ENCODE assay signal across 9 cellular contexts in the genomic region with DNA sequence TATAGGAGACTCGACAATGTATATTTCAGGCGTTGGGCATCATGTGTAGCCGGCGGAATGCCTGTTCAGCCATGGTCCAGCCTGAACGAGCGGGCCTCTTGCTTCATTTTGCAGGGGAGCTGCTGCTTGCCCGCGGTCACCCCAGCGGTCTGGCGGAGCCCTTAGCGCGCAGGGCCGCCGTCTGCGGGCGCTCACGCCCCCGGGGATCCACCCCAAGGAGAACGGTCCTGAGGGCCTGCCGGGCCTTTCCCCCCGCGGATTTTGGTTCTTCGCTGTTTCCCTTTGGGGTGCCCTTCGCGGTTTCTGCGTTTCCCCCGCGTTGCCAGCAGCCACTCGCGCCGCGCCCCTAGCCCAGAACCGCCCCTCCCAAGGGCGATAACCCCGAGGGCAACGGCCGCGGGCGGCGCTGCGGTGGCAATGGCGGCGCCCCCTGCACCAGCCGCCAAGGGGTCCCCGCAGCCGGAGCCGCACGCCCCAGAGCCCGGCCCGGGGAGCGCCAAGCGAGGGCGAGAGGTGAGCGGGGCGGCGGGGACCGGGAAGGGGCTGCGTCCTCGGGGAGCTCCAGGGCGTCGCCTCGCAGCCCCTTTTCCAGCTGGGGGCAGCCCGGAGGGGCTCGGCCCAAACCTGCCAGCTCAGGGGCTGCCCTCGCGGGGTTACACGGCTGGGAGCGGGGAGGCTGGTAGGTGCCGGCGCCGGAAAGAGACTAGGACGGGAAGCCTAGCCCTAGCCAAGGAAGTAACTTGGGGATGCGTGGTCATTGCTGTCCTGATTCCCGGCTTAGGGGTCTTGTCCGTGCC. TPM values are rescaled to one million over a fixed set of nuclear protein-coding genes. Genes with fewer than 3 reads are reported as not detected.
A peak's percentile ranks its signal among the peaks of the same experiment; 100 is the strongest.
DNase-seq lines count a peak whose midpoint lies in the region; ATAC-seq and TF ChIP-seq lines count a peak whose summit lies in the region.
"Had no signal": no experiment of that assay in that cellular context is flagged by ENCODE, and none has a peak within 500 bp of the region (broad histone marks: within the 10 kb centered on the region; RNA-seq: fewer than 3 reads in every experiment).

A gene with protein sequence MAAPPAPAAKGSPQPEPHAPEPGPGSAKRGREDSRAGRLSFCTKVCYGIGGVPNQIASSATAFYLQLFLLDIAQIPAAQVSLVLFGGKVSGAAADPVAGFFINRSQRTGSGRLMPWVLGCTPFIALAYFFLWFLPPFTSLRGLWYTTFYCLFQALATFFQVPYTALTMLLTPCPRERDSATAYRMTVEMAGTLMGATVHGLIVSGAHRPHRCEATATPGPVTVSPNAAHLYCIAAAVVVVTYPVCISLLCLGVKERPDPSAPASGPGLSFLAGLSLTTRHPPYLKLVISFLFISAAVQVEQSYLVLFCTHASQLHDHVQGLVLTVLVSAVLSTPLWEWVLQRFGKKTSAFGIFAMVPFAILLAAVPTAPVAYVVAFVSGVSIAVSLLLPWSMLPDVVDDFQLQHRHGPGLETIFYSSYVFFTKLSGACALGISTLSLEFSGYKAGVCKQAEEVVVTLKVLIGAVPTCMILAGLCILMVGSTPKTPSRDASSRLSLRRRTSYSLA (plus strand): TSS at position 406 of the 797 bp plus-strand sequence. CDS start 12 bp downstream, at position 418.

- no peak for TF ChIP-seq CTCF in GM12865 (IDR thresholded peaks at IDR 0.05; ENCODE audit: insufficient read depth, low read depth, low read length, missing control alignments)
- no peak for TF ChIP-seq CTCF in hepatocyte (IDR thresholded peaks at IDR 0.05; ENCODE audit: poor library complexity)

- H4K20me1 ChIP-seq in hepatocyte (ENCODE audit: insufficient read depth, poor library complexity, severe bottlenecking), result no peaks in the 10 kb centered on the region

- H3K9me2 ChIP-seq in hepatocyte (replicated peaks; ENCODE audit: insufficient read depth), result no peaks in the 10 kb centered on the region

- 15% methylated on average over 48 of the region's 75 CpGs for WGBS in hepatocyte (ENCODE audit: low lambda C conversion rate, missing lambda C conversion rate)

- no peaks in the 10 kb centered on the region for H3K79me2 ChIP-seq in hepatocyte

- peak within 1 kb of the TSS; percentile 25 for H3K4me3 Mint-ChIP-seq in activated naive CD8-positive, alpha-beta T cell treated with anti-CD3 and anti-CD28 coated beads, Interleukin-2, amount 50 U/mL, for 24 hours

- intact Hi-C loops in sciatic nerve (cut with DNase I), result no loop called here

- H3K4me2 ChIP-seq in hepatocyte, result peak within 1 kb of the TSS; percentile 95

- H3K27me3 ChIP-seq in hepatocyte, result peaks cover 34% of the 10 kb centered on the region

- no peaks in the 10 kb centered on the region for H3K36me3 ChIP-seq in hepatocyte (replicated peaks; ENCODE audit: insufficient read depth, low read depth)

- no peak for ATAC-seq in activated naive CD8-positive, alpha-beta T cell treated with anti-CD3 and anti-CD28 coated beads, Interleukin-2, amount 50 U/mL, for 24 hours
- ATAC-seq in sciatic nerve (peak; percentile 37), HG02623 (IDR thresholded peaks at IDR 0.05; ENCODE audit: unreplicated experiment) (no peak), HG03175 (IDR thresholded peaks at IDR 0.05; ENCODE audit: unreplicated experiment) (no peak)

- H3K27me3 Mint-ChIP-seq in activated naive CD8-positive, alpha-beta T cell treated with anti-CD3 and anti-CD28 coated beads, Interleukin-2, amount 50 U/mL, for 24 hours, result peaks cover 25% of the 10 kb centered on the region

- no peak within 1 kb of the TSS for H3K27ac ChIP-seq in hepatocyte

- no peak within 1 kb of the TSS for H2AFZ ChIP-seq in hepatocyte

- H3K4me3 ChIP-seq in GM12865 (ENCODE audit: low read depth, low read length), result peak within 1 kb of the TSS; percentile 41
- peak within 1 kb of the TSS; percentile 33 for H3K4me3 ChIP-seq in hepatocyte

- no peaks in the 10 kb centered on the region for H3K9me3 ChIP-seq in hepatocyte (ENCODE audit: low read depth)

- no peaks in the 10 kb centered on the region for H3K36me3 Mint-ChIP-seq in activated naive CD8-positive, alpha-beta T cell treated with anti-CD3 and anti-CD28 coated beads, Interleukin-2, amount 50 U/mL, for 24 hours (ENCODE audit: low read depth)

- H3K27ac Mint-ChIP-seq in activated naive CD8-positive, alpha-beta T cell treated with anti-CD3 and anti-CD28 coated beads, Interleukin-2, amount 50 U/mL, for 24 hours, result no peak within 1 kb of the TSS

- no peaks in the 10 kb centered on the region for H3K9me3 Mint-ChIP-seq in activated naive CD8-positive, alpha-beta T cell treated with anti-CD3 and anti-CD28 coated beads, Interleukin-2, amount 50 U/mL, for 24 hours

- H3K4me1 ChIP-seq in hepatocyte (ENCODE audit: insufficient read depth), result no peaks in the 10 kb centered on the region

- peaks cover 5% of the 10 kb centered on the region for H3K4me1 Mint-ChIP-seq in activated naive CD8-positive, alpha-beta T cell treated with anti-CD3 and anti-CD28 coated beads, Interleukin-2, amount 50 U/mL, for 24 hours

- DNase-seq in GM12865 (ENCODE audit: low read depth) (no peak), hepatocyte (ENCODE audit: low spot score) (no peak), sciatic nerve (ENCODE audit: low spot score) (no peak), NCI-H2107 treated with DMSO at 0.1 percent for 48 hours (lab: John Stamatoyannopoulos, UW; ENCODE audit: unreplicated experiment) (no peak), NCI-H510A (lab: John Stamatoyannopoulos, UW) (no peak)
- DNase-seq in activated naive CD8-positive, alpha-beta T cell treated with anti-CD3 and anti-CD28 coated beads, Interleukin-2, amount 50 U/mL, for 24 hours, result no peak
- DNase-seq: cortex of kidney had no signal

RNA-seq across cellular contexts. Expression of the gene that starts here (rescaled TPM):
- total RNA-seq in hepatocyte, result not detected in 2 replicates
- 0.25 TPM in 1 of 2 replicates, not detected in the other for polyA plus RNA-seq in hepatocyte
- 0.67 TPM for total RNA-seq in sciatic nerve

Comparison
In these comparisons a context has a peak if more than half of its experiments do, and no peak if none do; other contexts are left out.
1. Peak in ATAC-seq in sciatic nerve; RNA of the gene not detected or under 1 TPM.